Comparison of ENCODE assay signal across 1 cellular context in the genomic region with DNA sequence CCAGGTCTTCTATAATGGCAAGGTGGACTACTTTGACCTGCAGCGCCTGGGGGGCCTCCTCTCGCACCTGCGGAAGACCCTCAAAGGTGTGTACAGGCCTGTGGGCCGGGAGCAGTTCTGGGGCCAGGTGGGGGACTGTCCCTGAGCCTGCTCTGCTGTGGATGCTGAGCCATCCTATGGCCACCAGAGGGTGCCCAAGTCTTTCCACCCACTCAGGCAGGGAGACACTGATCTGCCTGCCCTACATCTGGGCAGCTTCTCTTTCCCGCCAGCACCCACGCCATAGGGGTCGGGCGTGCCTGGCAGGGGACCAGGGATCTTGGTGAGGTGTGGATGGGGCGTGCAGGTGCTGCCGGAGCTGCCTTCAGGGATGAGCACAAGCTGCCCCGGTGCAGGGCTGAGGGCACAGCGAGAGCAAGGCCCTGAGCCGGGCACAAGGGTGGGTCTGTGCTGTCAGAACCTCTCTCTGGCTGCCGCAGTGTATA.
TF ChIP-seq lines count a peak whose summit lies in the region.

No MANE protein-coding gene starts in this region.

TF ChIP-seq in HepG2, 621 proteins besides CTCF, POLR2A, EP300 and RAD21 (continued from another document and continues in another):
- TF ChIP-seq, protein P1, sequence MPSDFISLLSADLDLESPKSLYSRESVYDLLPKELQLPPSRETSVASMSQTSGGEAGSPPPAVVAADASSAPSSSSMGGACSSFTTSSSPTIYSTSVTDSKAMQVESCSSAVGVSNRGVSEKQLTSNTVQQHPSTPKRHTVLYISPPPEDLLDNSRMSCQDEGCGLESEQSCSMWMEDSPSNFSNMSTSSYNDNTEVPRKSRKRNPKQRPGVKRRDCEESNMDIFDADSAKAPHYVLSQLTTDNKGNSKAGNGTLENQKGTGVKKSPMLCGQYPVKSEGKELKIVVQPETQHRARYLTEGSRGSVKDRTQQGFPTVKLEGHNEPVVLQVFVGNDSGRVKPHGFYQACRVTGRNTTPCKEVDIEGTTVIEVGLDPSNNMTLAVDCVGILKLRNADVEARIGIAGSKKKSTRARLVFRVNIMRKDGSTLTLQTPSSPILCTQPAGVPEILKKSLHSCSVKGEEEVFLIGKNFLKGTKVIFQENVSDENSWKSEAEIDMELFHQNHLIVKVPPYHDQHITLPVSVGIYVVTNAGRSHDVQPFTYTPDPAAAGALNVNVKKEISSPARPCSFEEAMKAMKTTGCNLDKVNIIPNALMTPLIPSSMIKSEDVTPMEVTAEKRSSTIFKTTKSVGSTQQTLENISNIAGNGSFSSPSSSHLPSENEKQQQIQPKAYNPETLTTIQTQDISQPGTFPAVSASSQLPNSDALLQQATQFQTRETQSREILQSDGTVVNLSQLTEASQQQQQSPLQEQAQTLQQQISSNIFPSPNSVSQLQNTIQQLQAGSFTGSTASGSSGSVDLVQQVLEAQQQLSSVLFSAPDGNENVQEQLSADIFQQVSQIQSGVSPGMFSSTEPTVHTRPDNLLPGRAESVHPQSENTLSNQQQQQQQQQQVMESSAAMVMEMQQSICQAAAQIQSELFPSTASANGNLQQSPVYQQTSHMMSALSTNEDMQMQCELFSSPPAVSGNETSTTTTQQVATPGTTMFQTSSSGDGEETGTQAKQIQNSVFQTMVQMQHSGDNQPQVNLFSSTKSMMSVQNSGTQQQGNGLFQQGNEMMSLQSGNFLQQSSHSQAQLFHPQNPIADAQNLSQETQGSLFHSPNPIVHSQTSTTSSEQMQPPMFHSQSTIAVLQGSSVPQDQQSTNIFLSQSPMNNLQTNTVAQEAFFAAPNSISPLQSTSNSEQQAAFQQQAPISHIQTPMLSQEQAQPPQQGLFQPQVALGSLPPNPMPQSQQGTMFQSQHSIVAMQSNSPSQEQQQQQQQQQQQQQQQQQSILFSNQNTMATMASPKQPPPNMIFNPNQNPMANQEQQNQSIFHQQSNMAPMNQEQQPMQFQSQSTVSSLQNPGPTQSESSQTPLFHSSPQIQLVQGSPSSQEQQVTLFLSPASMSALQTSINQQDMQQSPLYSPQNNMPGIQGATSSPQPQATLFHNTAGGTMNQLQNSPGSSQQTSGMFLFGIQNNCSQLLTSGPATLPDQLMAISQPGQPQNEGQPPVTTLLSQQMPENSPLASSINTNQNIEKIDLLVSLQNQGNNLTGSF (CRISPR knock-in tag; IDR thresholded peaks at IDR 0.05) = no peak
- TF ChIP-seq, protein P2, sequence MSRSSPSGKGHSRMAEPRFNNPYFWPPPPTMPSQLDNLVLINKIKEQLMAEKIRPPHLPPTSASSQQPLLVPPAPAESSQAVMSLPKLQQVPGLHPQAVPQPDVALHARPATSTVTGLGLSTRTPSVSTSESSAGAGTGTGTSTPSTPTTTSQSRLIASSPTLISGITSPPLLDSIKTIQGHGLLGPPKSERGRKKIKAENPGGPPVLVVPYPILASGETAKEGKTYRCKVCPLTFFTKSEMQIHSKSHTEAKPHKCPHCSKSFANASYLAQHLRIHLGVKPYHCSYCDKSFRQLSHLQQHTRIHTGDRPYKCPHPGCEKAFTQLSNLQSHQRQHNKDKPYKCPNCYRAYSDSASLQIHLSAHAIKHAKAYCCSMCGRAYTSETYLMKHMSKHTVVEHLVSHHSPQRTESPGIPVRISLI (CRISPR knock-in tag; IDR thresholded peaks at IDR 0.05; ENCODE audit: borderline replicate concordance) = no peak
- TF ChIP-seq MED8 (CRISPR knock-in tag; IDR thresholded peaks at IDR 0.05; ENCODE audit: insufficient replicate concordance) (no peak), MTA3 (CRISPR knock-in tag; IDR thresholded peaks at IDR 0.05) (no peak), ZNF577 (CRISPR knock-in tag; IDR thresholded peaks at IDR 0.05; ENCODE audit: borderline replicate concordance, low read depth) (no peak), ZNF841 (CRISPR knock-in tag; IDR thresholded peaks at IDR 0.05; ENCODE audit: borderline replicate concordance) (no peak), SRSF9 (IDR thresholded peaks at IDR 0.05; ENCODE audit: borderline replicate concordance, insufficient read depth, low read depth, low read length, poor library complexity, severe bottlenecking) (no peak), SP140L (CRISPR knock-in tag; IDR thresholded peaks at IDR 0.05; ENCODE audit: borderline replicate concordance) (no peak), ZNF224 (CRISPR knock-in tag; IDR thresholded peaks at IDR 0.05) (no peak), NCOR1 (IDR thresholded peaks at IDR 0.05; ENCODE audit: borderline replicate concordance, low read length) (no peak), ZNF768 (CRISPR knock-in tag; IDR thresholded peaks at IDR 0.05) (0 out of 2 replicates have a peak, but pooled peaks have one; percentile 24), KLF15 (CRISPR knock-in tag; IDR thresholded peaks at IDR 0.05; ENCODE audit: borderline replicate concordance) (no peak), ZNF782 (CRISPR knock-in tag; IDR thresholded peaks at IDR 0.05; ENCODE audit: borderline replicate concordance) (no peak), ZNF672 (CRISPR knock-in tag; IDR thresholded peaks at IDR 0.05) (no peak), NKX3-1 (CRISPR knock-in tag; IDR thresholded peaks at IDR 0.05) (no peak), ARNT2 (CRISPR knock-in tag; IDR thresholded peaks at IDR 0.05; ENCODE audit: low read depth) (no peak), GTF2F1 (IDR thresholded peaks at IDR 0.05; ENCODE audit: low read length) (no peak), CHD2 (IDR thresholded peaks at IDR 0.05; ENCODE audit: low read depth, low read length) (no peak), ATF7-NPFF (CRISPR knock-in tag; IDR thresholded peaks at IDR 0.05; ENCODE audit: low read depth) (no peak), RELA (CRISPR knock-in tag; IDR thresholded peaks at IDR 0.05) (no peak), ZNF484 (CRISPR knock-in tag; IDR thresholded peaks at IDR 0.05; ENCODE audit: borderline replicate concordance, low read depth) (no peak), GATA4 (IDR thresholded peaks at IDR 0.05; ENCODE audit: borderline replicate concordance, low read depth) (no peak), ZSCAN21 (CRISPR knock-in tag; IDR thresholded peaks at IDR 0.05; ENCODE audit: borderline replicate concordance) (no peak), BHLHE40 (IDR thresholded peaks at IDR 0.05; ENCODE audit: low read length) (no peak), ZNF703 (CRISPR knock-in tag; IDR thresholded peaks at IDR 0.05; ENCODE audit: borderline replicate concordance) (no peak), ELF4 (CRISPR knock-in tag; IDR thresholded peaks at IDR 0.05; ENCODE audit: borderline replicate concordance) (no peak), ZNF570 (CRISPR knock-in tag; IDR thresholded peaks at IDR 0.05; ENCODE audit: borderline replicate concordance) (no peak), EED (CRISPR knock-in tag; IDR thresholded peaks at IDR 0.05) (no peak), HES4 (CRISPR knock-in tag; IDR thresholded peaks at IDR 0.05; ENCODE audit: borderline replicate concordance) (no peak), SALL2 (CRISPR knock-in tag; IDR thresholded peaks at IDR 0.05) (no peak), AKAP8 (CRISPR knock-in tag; IDR thresholded peaks at IDR 0.05) (0 out of 2 replicates have a peak, but pooled peaks have one; percentile 40), PHF8 (CRISPR knock-in tag; IDR thresholded peaks at IDR 0.05) (no peak), NFIC (IDR thresholded peaks at IDR 0.05; ENCODE audit: low read length) (no peak), ATRX (CRISPR knock-in tag; IDR thresholded peaks at IDR 0.05; ENCODE audit: borderline replicate concordance) (no peak), ZNF773 (CRISPR knock-in tag; IDR thresholded peaks at IDR 0.05; ENCODE audit: borderline replicate concordance) (no peak), ZNF615 (CRISPR knock-in tag; IDR thresholded peaks at IDR 0.05; ENCODE audit: borderline replicate concordance) (no peak), SYNCRIP (IDR thresholded peaks at IDR 0.05; ENCODE audit: insufficient read depth, low read depth, low read length) (no peak), PHF20 (CRISPR knock-in tag; IDR thresholded peaks at IDR 0.05) (no peak), ELF3 (CRISPR knock-in tag; IDR thresholded peaks at IDR 0.05) (no peak), ZNF496 (CRISPR knock-in tag; IDR thresholded peaks at IDR 0.05; ENCODE audit: insufficient replicate concordance) (no peak), HNRNPH1 (optimal IDR thresholded peaks at IDR 0.05; ENCODE audit: low read depth, low read length) (no peak), KDM5B (CRISPR knock-in tag; IDR thresholded peaks at IDR 0.05; ENCODE audit: borderline replicate concordance) (0 out of 2 replicates have a peak, but pooled peaks have one; percentile 11), ZNF382 (CRISPR knock-in tag; IDR thresholded peaks at IDR 0.05; ENCODE audit: borderline replicate concordance) (no peak), PRPF4 (IDR thresholded peaks at IDR 0.05; ENCODE audit: low read depth, low read length, poor library complexity, severe bottlenecking) (no peak), ZNF816 (CRISPR knock-in tag; IDR thresholded peaks at IDR 0.05; ENCODE audit: borderline replicate concordance) (no peak), ZNF225 (CRISPR knock-in tag; IDR thresholded peaks at IDR 0.05) (0 out of 2 replicates have a peak, but pooled peaks have one; percentile 28), MED13 (CRISPR knock-in tag; IDR thresholded peaks at IDR 0.05) (no peak), YEATS4 (CRISPR knock-in tag; IDR thresholded peaks at IDR 0.05; ENCODE audit: borderline replicate concordance) (no peak)
- TF ChIP-seq, protein P3, sequence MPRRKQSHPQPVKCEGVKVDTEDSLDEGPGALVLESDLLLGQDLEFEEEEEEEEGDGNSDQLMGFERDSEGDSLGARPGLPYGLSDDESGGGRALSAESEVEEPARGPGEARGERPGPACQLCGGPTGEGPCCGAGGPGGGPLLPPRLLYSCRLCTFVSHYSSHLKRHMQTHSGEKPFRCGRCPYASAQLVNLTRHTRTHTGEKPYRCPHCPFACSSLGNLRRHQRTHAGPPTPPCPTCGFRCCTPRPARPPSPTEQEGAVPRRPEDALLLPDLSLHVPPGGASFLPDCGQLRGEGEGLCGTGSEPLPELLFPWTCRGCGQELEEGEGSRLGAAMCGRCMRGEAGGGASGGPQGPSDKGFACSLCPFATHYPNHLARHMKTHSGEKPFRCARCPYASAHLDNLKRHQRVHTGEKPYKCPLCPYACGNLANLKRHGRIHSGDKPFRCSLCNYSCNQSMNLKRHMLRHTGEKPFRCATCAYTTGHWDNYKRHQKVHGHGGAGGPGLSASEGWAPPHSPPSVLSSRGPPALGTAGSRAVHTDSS (CRISPR knock-in tag; conservative IDR thresholded peaks at IDR 0.05) = no peak
- TF ChIP-seq, protein P4, sequence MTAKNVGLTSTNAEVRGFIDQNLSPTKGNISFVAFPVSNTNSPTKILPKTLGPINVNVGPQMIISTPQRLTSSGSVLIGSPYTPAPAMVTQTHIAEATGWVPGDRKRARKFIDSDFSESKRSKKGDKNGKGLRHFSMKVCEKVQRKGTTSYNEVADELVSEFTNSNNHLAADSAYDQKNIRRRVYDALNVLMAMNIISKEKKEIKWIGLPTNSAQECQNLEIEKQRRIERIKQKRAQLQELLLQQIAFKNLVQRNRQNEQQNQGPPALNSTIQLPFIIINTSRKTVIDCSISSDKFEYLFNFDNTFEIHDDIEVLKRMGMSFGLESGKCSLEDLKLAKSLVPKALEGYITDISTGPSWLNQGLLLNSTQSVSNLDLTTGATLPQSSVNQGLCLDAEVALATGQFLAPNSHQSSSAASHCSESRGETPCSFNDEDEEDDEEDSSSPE (CRISPR knock-in tag; IDR thresholded peaks at IDR 0.05) = no peak
- TF ChIP-seq, protein P5, sequence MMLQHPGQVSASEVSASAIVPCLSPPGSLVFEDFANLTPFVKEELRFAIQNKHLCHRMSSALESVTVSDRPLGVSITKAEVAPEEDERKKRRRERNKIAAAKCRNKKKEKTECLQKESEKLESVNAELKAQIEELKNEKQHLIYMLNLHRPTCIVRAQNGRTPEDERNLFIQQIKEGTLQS (CRISPR knock-in tag; IDR thresholded peaks at IDR 0.05) = no peak
- TF ChIP-seq, protein P6, sequence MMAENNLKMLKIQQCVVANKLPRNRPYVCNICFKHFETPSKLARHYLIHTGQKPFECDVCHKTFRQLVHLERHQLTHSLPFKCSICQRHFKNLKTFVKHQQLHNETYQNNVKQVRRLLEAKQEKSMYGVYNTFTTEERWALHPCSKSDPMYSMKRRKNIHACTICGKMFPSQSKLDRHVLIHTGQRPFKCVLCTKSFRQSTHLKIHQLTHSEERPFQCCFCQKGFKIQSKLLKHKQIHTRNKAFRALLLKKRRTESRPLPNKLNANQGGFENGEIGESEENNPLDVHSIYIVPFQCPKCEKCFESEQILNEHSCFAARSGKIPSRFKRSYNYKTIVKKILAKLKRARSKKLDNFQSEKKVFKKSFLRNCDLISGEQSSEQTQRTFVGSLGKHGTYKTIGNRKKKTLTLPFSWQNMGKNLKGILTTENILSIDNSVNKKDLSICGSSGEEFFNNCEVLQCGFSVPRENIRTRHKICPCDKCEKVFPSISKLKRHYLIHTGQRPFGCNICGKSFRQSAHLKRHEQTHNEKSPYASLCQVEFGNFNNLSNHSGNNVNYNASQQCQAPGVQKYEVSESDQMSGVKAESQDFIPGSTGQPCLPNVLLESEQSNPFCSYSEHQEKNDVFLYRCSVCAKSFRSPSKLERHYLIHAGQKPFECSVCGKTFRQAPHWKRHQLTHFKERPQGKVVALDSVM (CRISPR knock-in tag; IDR thresholded peaks at IDR 0.05) = no peak
- TF ChIP-seq, protein P7, sequence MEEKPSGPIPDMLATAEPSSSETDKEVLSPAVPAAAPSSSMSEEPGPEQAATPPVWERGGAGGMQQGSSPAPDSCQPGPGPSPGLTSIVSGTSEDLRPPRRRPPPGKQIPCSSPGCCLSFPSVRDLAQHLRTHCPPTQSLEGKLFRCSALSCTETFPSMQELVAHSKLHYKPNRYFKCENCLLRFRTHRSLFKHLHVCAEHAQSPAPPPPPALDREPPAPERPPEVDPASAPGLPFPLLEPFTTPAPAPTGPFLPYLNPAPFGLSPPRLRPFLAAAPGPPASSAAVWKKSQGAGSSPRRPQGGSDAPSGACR (CRISPR knock-in tag; IDR thresholded peaks at IDR 0.05) = no peak
- TF ChIP-seq, protein P8, sequence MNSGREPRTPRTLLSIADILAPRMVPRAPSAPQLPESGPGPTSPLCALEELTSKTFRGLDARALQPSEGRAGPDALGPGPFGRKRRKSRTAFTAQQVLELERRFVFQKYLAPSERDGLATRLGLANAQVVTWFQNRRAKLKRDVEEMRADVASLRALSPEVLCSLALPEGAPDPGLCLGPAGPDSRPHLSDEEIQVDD (CRISPR knock-in tag; IDR thresholded peaks at IDR 0.05; ENCODE audit: borderline replicate concordance) = no peak
